In genomic region chr2:168346725-168347477, GRCh38 we compare ENCODE assay signal across 8 cellular contexts.
DNase-seq lines count a peak whose midpoint lies in the region; ATAC-seq lines count a peak whose summit lies in the region.

No MANE protein-coding gene starts in this region.

- DNase-seq in NCI-H187 (lab: John Stamatoyannopoulos, UW) = peak; percentile 35 to 55
- no peak for DNase-seq in NCI-H187 treated with DMSO at 0.1 percent for 48 hours (lab: John Stamatoyannopoulos, UW)
- peak; percentile 56 for DNase-seq in NCI-H2107 (lab: John Stamatoyannopoulos, UW)
- peak; percentile 4 to 32 (median 17) for DNase-seq in activated CD4-positive, CD25-positive, alpha-beta regulatory T cell (lab: John Stamatoyannopoulos, UW)
- DNase-seq in cerebellum (ENCODE audit: low spot score) = peak; percentile 66
- peak; percentile 74 for DNase-seq in kidney tubule cell (ENCODE audit: low spot score)
- peak; percentile 28 to 55 (median 46) for DNase-seq in stimulated activated CD4-positive, alpha-beta T cell treated with anti-CD3 and anti-CD28 coated beads, Interleukin-1b, Interleukin-23, amount 100 ng/mL, for 24 hours (ENCODE audit: low read depth in 4 of 4, low spot score in 1 of 4)

- peak; percentile 78 for ATAC-seq in HG02885 (IDR thresholded peaks at IDR 0.05; ENCODE audit: poor library complexity, unreplicated experiment)
